ENCODE assay signal across 1 cellular context in the genomic region with DNA sequence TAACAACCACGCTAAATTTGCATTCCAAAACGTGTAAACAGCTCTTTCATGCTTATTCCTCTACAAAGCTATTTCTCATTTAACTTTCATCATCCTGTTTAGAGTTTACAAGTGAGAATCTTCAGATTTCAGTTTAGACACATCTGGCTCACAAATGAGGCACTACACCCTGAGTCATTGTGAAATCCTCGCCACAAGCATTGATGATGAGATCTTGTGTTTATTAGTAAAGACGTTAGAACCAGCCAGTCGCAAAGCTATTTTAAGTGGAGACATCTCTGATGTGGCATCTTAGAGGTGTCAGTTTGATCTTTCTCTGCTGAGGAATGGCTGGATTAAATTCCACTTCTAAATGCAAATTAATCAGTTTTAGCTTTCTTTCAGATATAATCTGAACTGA.
TF ChIP-seq lines count a peak whose summit lies in the region.

No MANE protein-coding gene starts in this region.

TF ChIP-seq in GM23338, 12 proteins besides CTCF, POLR2A, EP300 and RAD21 (continued from another document):
- TF ChIP-seq, protein P1, sequence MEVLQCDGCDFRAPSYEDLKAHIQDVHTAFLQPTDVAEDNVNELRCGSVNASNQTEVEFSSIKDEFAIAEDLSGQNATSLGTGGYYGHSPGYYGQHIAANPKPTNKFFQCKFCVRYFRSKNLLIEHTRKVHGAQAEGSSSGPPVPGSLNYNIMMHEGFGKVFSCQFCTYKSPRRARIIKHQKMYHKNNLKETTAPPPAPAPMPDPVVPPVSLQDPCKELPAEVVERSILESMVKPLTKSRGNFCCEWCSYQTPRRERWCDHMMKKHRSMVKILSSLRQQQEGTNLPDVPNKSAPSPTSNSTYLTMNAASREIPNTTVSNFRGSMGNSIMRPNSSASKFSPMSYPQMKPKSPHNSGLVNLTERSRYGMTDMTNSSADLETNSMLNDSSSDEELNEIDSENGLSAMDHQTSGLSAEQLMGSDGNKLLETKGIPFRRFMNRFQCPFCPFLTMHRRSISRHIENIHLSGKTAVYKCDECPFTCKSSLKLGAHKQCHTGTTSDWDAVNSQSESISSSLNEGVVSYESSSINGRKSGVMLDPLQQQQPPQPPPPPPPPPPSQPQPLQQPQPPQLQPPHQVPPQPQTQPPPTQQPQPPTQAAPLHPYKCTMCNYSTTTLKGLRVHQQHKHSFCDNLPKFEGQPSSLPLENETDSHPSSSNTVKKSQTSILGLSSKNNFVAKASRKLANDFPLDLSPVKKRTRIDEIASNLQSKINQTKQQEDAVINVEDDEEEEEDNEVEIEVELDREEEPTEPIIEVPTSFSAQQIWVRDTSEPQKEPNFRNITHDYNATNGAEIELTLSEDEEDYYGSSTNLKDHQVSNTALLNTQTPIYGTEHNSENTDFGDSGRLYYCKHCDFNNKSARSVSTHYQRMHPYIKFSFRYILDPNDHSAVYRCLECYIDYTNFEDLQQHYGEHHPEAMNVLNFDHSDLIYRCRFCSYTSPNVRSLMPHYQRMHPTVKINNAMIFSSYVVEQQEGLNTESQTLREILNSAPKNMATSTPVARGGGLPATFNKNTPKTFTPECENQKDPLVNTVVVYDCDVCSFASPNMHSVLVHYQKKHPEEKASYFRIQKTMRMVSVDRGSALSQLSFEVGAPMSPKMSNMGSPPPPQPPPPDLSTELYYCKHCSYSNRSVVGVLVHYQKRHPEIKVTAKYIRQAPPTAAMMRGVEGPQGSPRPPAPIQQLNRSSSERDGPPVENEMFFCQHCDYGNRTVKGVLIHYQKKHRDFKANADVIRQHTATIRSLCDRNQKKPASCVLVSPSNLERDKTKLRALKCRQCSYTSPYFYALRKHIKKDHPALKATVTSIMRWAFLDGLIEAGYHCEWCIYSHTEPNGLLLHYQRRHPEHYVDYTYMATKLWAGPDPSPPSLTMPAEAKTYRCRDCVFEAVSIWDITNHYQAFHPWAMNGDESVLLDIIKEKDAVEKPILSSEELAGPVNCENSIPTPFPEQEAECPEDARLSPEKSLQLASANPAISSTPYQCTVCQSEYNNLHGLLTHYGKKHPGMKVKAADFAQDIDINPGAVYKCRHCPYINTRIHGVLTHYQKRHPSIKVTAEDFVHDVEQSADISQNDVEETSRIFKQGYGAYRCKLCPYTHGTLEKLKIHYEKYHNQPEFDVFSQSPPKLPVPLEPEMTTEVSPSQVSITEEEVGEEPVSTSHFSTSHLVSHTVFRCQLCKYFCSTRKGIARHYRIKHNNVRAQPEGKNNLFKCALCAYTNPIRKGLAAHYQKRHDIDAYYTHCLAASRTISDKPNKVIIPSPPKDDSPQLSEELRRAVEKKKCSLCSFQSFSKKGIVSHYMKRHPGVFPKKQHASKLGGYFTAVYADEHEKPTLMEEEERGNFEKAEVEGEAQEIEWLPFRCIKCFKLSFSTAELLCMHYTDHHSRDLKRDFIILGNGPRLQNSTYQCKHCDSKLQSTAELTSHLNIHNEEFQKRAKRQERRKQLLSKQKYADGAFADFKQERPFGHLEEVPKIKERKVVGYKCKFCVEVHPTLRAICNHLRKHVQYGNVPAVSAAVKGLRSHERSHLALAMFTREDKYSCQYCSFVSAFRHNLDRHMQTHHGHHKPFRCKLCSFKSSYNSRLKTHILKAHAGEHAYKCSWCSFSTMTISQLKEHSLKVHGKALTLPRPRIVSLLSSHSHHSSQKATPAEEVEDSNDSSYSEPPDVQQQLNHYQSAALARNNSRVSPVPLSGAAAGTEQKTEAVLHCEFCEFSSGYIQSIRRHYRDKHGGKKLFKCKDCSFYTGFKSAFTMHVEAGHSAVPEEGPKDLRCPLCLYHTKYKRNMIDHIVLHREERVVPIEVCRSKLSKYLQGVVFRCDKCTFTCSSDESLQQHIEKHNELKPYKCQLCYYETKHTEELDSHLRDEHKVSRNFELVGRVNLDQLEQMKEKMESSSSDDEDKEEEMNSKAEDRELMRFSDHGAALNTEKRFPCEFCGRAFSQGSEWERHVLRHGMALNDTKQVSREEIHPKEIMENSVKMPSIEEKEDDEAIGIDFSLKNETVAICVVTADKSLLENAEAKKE (CRISPR knock-in tag; IDR thresholded peaks at IDR 0.05): no peak
- TF ChIP-seq EZH2phosphoT487 (IDR thresholded peaks at IDR 0.05; ENCODE audit: unreplicated experiment) (no peak), CREB1 (CRISPR knock-in tag; IDR thresholded peaks at IDR 0.05; ENCODE audit: low read depth) (no peak)
- TF ChIP-seq, protein P2, sequence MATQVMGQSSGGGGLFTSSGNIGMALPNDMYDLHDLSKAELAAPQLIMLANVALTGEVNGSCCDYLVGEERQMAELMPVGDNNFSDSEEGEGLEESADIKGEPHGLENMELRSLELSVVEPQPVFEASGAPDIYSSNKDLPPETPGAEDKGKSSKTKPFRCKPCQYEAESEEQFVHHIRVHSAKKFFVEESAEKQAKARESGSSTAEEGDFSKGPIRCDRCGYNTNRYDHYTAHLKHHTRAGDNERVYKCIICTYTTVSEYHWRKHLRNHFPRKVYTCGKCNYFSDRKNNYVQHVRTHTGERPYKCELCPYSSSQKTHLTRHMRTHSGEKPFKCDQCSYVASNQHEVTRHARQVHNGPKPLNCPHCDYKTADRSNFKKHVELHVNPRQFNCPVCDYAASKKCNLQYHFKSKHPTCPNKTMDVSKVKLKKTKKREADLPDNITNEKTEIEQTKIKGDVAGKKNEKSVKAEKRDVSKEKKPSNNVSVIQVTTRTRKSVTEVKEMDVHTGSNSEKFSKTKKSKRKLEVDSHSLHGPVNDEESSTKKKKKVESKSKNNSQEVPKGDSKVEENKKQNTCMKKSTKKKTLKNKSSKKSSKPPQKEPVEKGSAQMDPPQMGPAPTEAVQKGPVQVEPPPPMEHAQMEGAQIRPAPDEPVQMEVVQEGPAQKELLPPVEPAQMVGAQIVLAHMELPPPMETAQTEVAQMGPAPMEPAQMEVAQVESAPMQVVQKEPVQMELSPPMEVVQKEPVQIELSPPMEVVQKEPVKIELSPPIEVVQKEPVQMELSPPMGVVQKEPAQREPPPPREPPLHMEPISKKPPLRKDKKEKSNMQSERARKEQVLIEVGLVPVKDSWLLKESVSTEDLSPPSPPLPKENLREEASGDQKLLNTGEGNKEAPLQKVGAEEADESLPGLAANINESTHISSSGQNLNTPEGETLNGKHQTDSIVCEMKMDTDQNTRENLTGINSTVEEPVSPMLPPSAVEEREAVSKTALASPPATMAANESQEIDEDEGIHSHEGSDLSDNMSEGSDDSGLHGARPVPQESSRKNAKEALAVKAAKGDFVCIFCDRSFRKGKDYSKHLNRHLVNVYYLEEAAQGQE (IDR thresholded peaks at IDR 0.05; ENCODE audit: unreplicated experiment): no peak
